ENCODE assay signal across 8 cellular contexts in genomic region chr14:54396493-54397335, GRCh38. TPM values are rescaled to one million over a fixed set of nuclear protein-coding genes. Genes with fewer than 3 reads are reported as not detected.
DNase-seq lines count a peak whose midpoint lies in the region; ATAC-seq and TF ChIP-seq lines count a peak whose summit lies in the region.

A gene with protein sequence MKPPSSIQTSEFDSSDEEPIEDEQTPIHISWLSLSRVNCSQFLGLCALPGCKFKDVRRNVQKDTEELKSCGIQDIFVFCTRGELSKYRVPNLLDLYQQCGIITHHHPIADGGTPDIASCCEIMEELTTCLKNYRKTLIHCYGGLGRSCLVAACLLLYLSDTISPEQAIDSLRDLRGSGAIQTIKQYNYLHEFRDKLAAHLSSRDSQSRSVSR (plus strand): TSS chr14:54397007. CDS start chr14:54397069, 62 bp downstream.

- peak within 1 kb of the TSS; percentile 92 for H3K4me3 Mint-ChIP-seq in activated CD4-positive, alpha-beta T cell treated with anti-CD3 and anti-CD28 coated beads, Interleukin-2, amount 10 ng/mL, durations not matched to agents 24 days and 14 days

- peak; percentile 51 for TF ChIP-seq CTCF in C4-2B (conservative IDR thresholded peaks at IDR 0.05)

- H3K27ac ChIP-seq in C4-2B, result peak within 1 kb of the TSS; percentile 89

- DNase-seq in NCI-H526 treated with DMSO at 0.1 percent for 48 hours (lab: John Stamatoyannopoulos, UW) (peak; percentile 97), dedifferentiated amniotic fluid mesenchymal stem cell (ENCODE audit: extremely low spot score) (peak; percentile 99), left lobe of liver (ENCODE audit: low spot score) (peak; percentile 97)
- DNase-seq in activated CD4-positive, alpha-beta T cell treated with anti-CD3 and anti-CD28 coated beads, Interleukin-2, amount 10 ng/mL, durations not matched to agents 24 days and 14 days, result peak; percentile 100
- peak; percentile 95 for DNase-seq in stimulated activated CD4-positive, alpha-beta T cell treated with anti-CD3 and anti-CD28 coated beads, Interleukin-2, amount 100 ng/mL, for 4 hours (ENCODE audit: low read depth)

- peaks cover 7% of the 10 kb centered on the region for H3K36me3 Mint-ChIP-seq in activated CD4-positive, alpha-beta T cell treated with anti-CD3 and anti-CD28 coated beads, Interleukin-2, amount 10 ng/mL, durations not matched to agents 24 days and 14 days (ENCODE audit: low read depth)

- H3K27ac Mint-ChIP-seq in activated CD4-positive, alpha-beta T cell treated with anti-CD3 and anti-CD28 coated beads, Interleukin-2, amount 10 ng/mL, durations not matched to agents 24 days and 14 days, result peak within 1 kb of the TSS; percentile 86

- intact Hi-C loops in activated CD4-positive, alpha-beta T cell treated with anti-CD3 and anti-CD28 coated beads, Interleukin-2, amount 10 ng/mL, durations not matched to agents 24 days and 14 days (cut with micrococcal nuclease), result loop anchor here (1.0 to 5.0 kb wide), 5 partner anchors 39 to 170 kb away; partner anchors contain the start of genes CGRRF1, CNIH1 and SAMD4A

- H3K27me3 Mint-ChIP-seq in activated CD4-positive, alpha-beta T cell treated with anti-CD3 and anti-CD28 coated beads, Interleukin-2, amount 10 ng/mL, durations not matched to agents 24 days and 14 days, result peaks cover under 1% of the 10 kb centered on the region

- peak; percentile 99 for ATAC-seq in GM19328 (IDR thresholded peaks at IDR 0.05; ENCODE audit: unreplicated experiment)
- peak; percentile 97 for ATAC-seq in HG03520 (IDR thresholded peaks at IDR 0.05; ENCODE audit: unreplicated experiment)
- ATAC-seq in left lobe of liver, result peak; percentile 97

- peaks cover 26% of the 10 kb centered on the region for H3K4me1 Mint-ChIP-seq in activated CD4-positive, alpha-beta T cell treated with anti-CD3 and anti-CD28 coated beads, Interleukin-2, amount 10 ng/mL, durations not matched to agents 24 days and 14 days

- H3K9me3 Mint-ChIP-seq in activated CD4-positive, alpha-beta T cell treated with anti-CD3 and anti-CD28 coated beads, Interleukin-2, amount 10 ng/mL, durations not matched to agents 24 days and 14 days, result no peaks in the 10 kb centered on the region

RNA-seq across cellular contexts. Expression of the gene that starts here (rescaled TPM):
- total RNA-seq in activated CD4-positive, alpha-beta T cell treated with anti-CD3 and anti-CD28 coated beads, Interleukin-2, amount 10 ng/mL, durations not matched to agents 24 days and 14 days, result 42.5 and 50.8 TPM in 2 replicates
- total RNA-seq in left lobe of liver, result 0.58 TPM

Comparison
In these comparisons a context has a peak if more than half of its experiments do, and no peak if none do; other contexts are left out.
1. Peak in every context shown above with its lines: DNase-seq, ATAC-seq and H3K27ac ChIP-seq.
2. RNA of the gene that starts here (total RNA-seq): 42.5 to 50.8 TPM in activated CD4-positive, alpha-beta T cell treated with anti-CD3 and anti-CD28 coated beads, Interleukin-2, amount 10 ng/mL, durations not matched to agents 24 days and 14 days; 0.58 TPM in left lobe of liver (single experiment); every median in the first group is over 10 times any median in the second.
3. Peak in DNase-seq and ATAC-seq in left lobe of liver; RNA of the gene not detected or under 1 TPM.